11 cellular contexts compared by ENCODE assay signal in the genomic region with DNA sequence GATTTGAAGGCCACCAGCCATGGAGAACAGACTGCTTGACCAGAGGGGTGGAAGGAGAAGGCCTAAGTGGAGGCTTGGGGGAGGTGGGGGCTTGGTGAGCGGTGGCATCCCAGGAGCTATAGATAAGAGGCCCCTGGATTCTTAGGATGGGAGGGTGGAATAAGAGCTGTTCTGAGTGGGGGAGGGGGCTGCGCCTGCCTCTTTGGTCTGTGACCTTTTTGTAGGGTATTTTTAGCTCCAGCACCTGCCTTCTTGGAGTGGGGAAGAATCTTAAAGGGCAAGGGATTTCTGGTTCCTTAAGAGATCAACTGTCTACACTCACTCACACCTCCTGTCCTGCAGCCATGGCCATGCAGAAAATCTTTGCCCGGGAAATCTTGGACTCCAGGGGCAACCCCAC. TPM values are rescaled to one million over a fixed set of nuclear protein-coding genes. Genes with fewer than 3 reads are reported as not detected.
DNase-seq lines count a peak whose midpoint lies in the region; ATAC-seq and TF ChIP-seq lines count a peak whose summit lies in the region.
"Had no signal": no experiment of that assay in that cellular context is flagged by ENCODE, and none has a peak within 500 bp of the region (broad histone marks: within the 10 kb centered on the region; RNA-seq: fewer than 3 reads in every experiment).

No MANE protein-coding gene starts in this region.

- no peak for TF ChIP-seq CTCF in suprapubic skin (IDR thresholded peaks at IDR 0.05)

- peaks cover 17% of the 10 kb centered on the region for H3K4me1 Mint-ChIP-seq in activated naive CD4-positive, alpha-beta T cell treated with anti-CD3 and anti-CD28 coated beads for 36 hours (ENCODE audit: low read depth)
- H3K4me1 Mint-ChIP-seq in stimulated activated effector memory CD8-positive, alpha-beta T cell treated with anti-CD3 and anti-CD28 coated beads, Interleukin-12 subunit alpha, Interleukin-12 subunit beta, amount 100 ng/mL, for 72 hours = peaks cover 31% of the 10 kb centered on the region

- no peak for TF ChIP-seq EP300 in suprapubic skin (IDR thresholded peaks at IDR 0.05)

- H3K36me3 Mint-ChIP-seq in activated naive CD4-positive, alpha-beta T cell treated with anti-CD3 and anti-CD28 coated beads for 36 hours (ENCODE audit: low read depth) = peaks cover 16% of the 10 kb centered on the region
- peaks cover 34% of the 10 kb centered on the region for H3K36me3 Mint-ChIP-seq in stimulated activated effector memory CD8-positive, alpha-beta T cell treated with anti-CD3 and anti-CD28 coated beads, Interleukin-12 subunit alpha, Interleukin-12 subunit beta, amount 100 ng/mL, for 72 hours

- no peak for ATAC-seq in stimulated activated effector memory CD8-positive, alpha-beta T cell treated with anti-CD3 and anti-CD28 coated beads, Interleukin-12 subunit alpha, Interleukin-12 subunit beta, amount 100 ng/mL, for 72 hours
- ATAC-seq in GM19463 (IDR thresholded peaks at IDR 0.05; ENCODE audit: unreplicated experiment) = no peak
- ATAC-seq: activated CD4-positive, CD25-positive, alpha-beta regulatory T cell treated with anti-CD3 and anti-CD28 coated beads, Interleukin-2, amount 50 U/mL, for 24 hours had no signal

- H3K27ac Mint-ChIP-seq in activated naive CD4-positive, alpha-beta T cell treated with anti-CD3 and anti-CD28 coated beads for 36 hours = no peak overlapping the region
- H3K27ac Mint-ChIP-seq in stimulated activated effector memory CD8-positive, alpha-beta T cell treated with anti-CD3 and anti-CD28 coated beads, Interleukin-12 subunit alpha, Interleukin-12 subunit beta, amount 100 ng/mL, for 72 hours = peak overlapping the region; percentile 99

- TF ChIP-seq POLR2A in suprapubic skin (IDR thresholded peaks at IDR 0.05) = no peak

- intact Hi-C loops in activated naive CD4-positive, alpha-beta T cell treated with anti-CD3 and anti-CD28 coated beads for 36 hours (cut with micrococcal nuclease) = no loop called here

- 86% methylated on average over 3 of the region's 3 CpGs for WGBS in suprapubic skin

- peak overlapping the region; percentile 81 for H3K4me3 Mint-ChIP-seq in activated naive CD4-positive, alpha-beta T cell treated with anti-CD3 and anti-CD28 coated beads for 36 hours
- peak overlapping the region; percentile 93 for H3K4me3 Mint-ChIP-seq in stimulated activated effector memory CD8-positive, alpha-beta T cell treated with anti-CD3 and anti-CD28 coated beads, Interleukin-12 subunit alpha, Interleukin-12 subunit beta, amount 100 ng/mL, for 72 hours

- H3K9ac ChIP-seq in iPS-15b (ENCODE audit: low read depth, low read length) = peak overlapping the region; percentile 62

- H3K4me3 ChIP-seq in iPS-15b (ENCODE audit: low read depth, low read length) = peak overlapping the region; percentile 81
- no peak overlapping the region for H3K4me3 ChIP-seq in suprapubic skin

- H3K27ac ChIP-seq in suprapubic skin = no peak overlapping the region

- no peaks in the 10 kb centered on the region for H3K27me3 Mint-ChIP-seq in activated naive CD4-positive, alpha-beta T cell treated with anti-CD3 and anti-CD28 coated beads for 36 hours (ENCODE audit: low read depth)

- no peak for DNase-seq in activated naive CD4-positive, alpha-beta T cell treated with anti-CD3 and anti-CD28 coated beads for 36 hours
- no peak for DNase-seq in activated naive CD4-positive, alpha-beta T cell (lab: John Stamatoyannopoulos, UW)
- peak; percentile 53 for DNase-seq in SK-N-DZ (ENCODE audit: low spot score)
- no peak for DNase-seq in stimulated activated effector memory CD8-positive, alpha-beta T cell treated with anti-CD3 and anti-CD28 coated beads, Interleukin-12 subunit alpha, Interleukin-12 subunit beta, amount 100 ng/mL, for 72 hours (ENCODE audit: low spot score in 2 of 2)
- no peak for DNase-seq in pons (ENCODE audit: low spot score)
- DNase-seq in suprapubic skin (ENCODE audit: low spot score in 2 of 2) = no peak
- DNase-seq: HCEC 1CT, hippocampal formation had no signal

- H3K4me1 ChIP-seq in iPS-15b (ENCODE audit: control insufficient read depth, insufficient read depth, low read length) = peaks cover 9% of the 10 kb centered on the region
- peaks cover 35% of the 10 kb centered on the region for H3K4me1 ChIP-seq in suprapubic skin

- H3K36me3 ChIP-seq in iPS-15b (ENCODE audit: control insufficient read depth, insufficient read depth, low read length) = peaks cover 11% of the 10 kb centered on the region
- H3K36me3 ChIP-seq in suprapubic skin = no peaks in the 10 kb centered on the region

- CTCF ChIA-PET in activated naive CD4-positive, alpha-beta T cell treated with anti-CD3 and anti-CD28 coated beads for 36 hours (lab: Charles Lee) = interaction anchor here (1.1 to 1.4 kb wide), 4 partner anchors 11 to 46 kb away, joined by 3 to 4 read pairs (median 4); partner anchors contain the start of genes RNF167, SLC25A11 and SPAG7

- H3K27me3 ChIP-seq in iPS-15b (ENCODE audit: control insufficient read depth, insufficient read depth, low read length) (no peaks in the 10 kb centered on the region), suprapubic skin (no peaks in the 10 kb centered on the region)

- H3K9me3 ChIP-seq in iPS-15b (ENCODE audit: control insufficient read depth, insufficient read depth, low read length) (no peaks in the 10 kb centered on the region), suprapubic skin (no peaks in the 10 kb centered on the region)

- H3K9me3 Mint-ChIP-seq in activated naive CD4-positive, alpha-beta T cell treated with anti-CD3 and anti-CD28 coated beads for 36 hours = no peaks in the 10 kb centered on the region
- H3K9me3 Mint-ChIP-seq in stimulated activated effector memory CD8-positive, alpha-beta T cell treated with anti-CD3 and anti-CD28 coated beads, Interleukin-12 subunit alpha, Interleukin-12 subunit beta, amount 100 ng/mL, for 72 hours = no peaks in the 10 kb centered on the region

RNA-seq across cellular contexts. Expression of gene ENO3, which starts 0.6 kb away (rescaled TPM):
- total RNA-seq in activated naive CD4-positive, alpha-beta T cell treated with anti-CD3 and anti-CD28 coated beads for 36 hours = 10 to 100 TPM; 26.7 to 28.9 TPM
- 91.6 and 92.7 TPM in 2 replicates for polyA plus RNA-seq in SK-N-DZ (2014; cell fraction: cytosol; rRNA removed)
- polyA plus RNA-seq in SK-N-DZ (2014; cell fraction: nucleus; rRNA removed) = 116 and 223 TPM in 2 replicates
- 1 to 10 TPM; 2.0 to 4.2 (median 3.2) TPM for total RNA-seq in suprapubic skin

RNA-seq across cellular contexts. Expression of gene PFN1, which starts 3.2 kb away (rescaled TPM):
- 1,000 to 10,000 TPM; 1,812 to 1,876 TPM for total RNA-seq in activated naive CD4-positive, alpha-beta T cell treated with anti-CD3 and anti-CD28 coated beads for 36 hours
- 531 and 837 TPM in 2 replicates for polyA plus RNA-seq in SK-N-DZ (2014; cell fraction: cytosol; rRNA removed)
- 483 and 613 TPM in 2 replicates for polyA plus RNA-seq in SK-N-DZ (2014; cell fraction: nucleus; rRNA removed)
- total RNA-seq in suprapubic skin = 100 to 1,000 TPM; 392 to 756 (median 686) TPM

RNA-seq across cellular contexts. Expression of gene RNF167, which starts 11.4 kb away (rescaled TPM):
- 100 to 1,000 TPM; 133 to 140 TPM for total RNA-seq in activated naive CD4-positive, alpha-beta T cell treated with anti-CD3 and anti-CD28 coated beads for 36 hours
- 66.0 and 77.3 TPM in 2 replicates for polyA plus RNA-seq in SK-N-DZ (2014; cell fraction: cytosol; rRNA removed)
- 84.6 and 104 TPM in 2 replicates for polyA plus RNA-seq in SK-N-DZ (2014; cell fraction: nucleus; rRNA removed)
- 100 to 1,000 TPM in 2 of 4 donors, 10 to 100 TPM in 2; 74.1 to 118 (median 99.4) TPM for total RNA-seq in suprapubic skin

RNA-seq across cellular contexts. Expression of gene SLC25A11, which starts 11.6 kb away (rescaled TPM):
- total RNA-seq in activated naive CD4-positive, alpha-beta T cell treated with anti-CD3 and anti-CD28 coated beads for 36 hours = 10 to 100 TPM; 63.8 to 65.2 TPM
- polyA plus RNA-seq in SK-N-DZ (2014; cell fraction: cytosol; rRNA removed) = 118 and 132 TPM in 2 replicates
- 65.5 and 71.8 TPM in 2 replicates for polyA plus RNA-seq in SK-N-DZ (2014; cell fraction: nucleus; rRNA removed)
- 10 to 100 TPM; 35.7 to 74.3 (median 41.6) TPM for total RNA-seq in suprapubic skin

RNA-seq across cellular contexts. Expression of gene SPAG7, which starts 16.1 kb away (rescaled TPM):
- 10 to 100 TPM; 68.6 to 70.2 TPM for total RNA-seq in activated naive CD4-positive, alpha-beta T cell treated with anti-CD3 and anti-CD28 coated beads for 36 hours
- polyA plus RNA-seq in SK-N-DZ (2014; cell fraction: cytosol; rRNA removed) = 60.0 and 66.1 TPM in 2 replicates
- 51.2 and 51.5 TPM in 2 replicates for polyA plus RNA-seq in SK-N-DZ (2014; cell fraction: nucleus; rRNA removed)
- total RNA-seq in suprapubic skin = 10 to 100 TPM; 30.5 to 52.7 (median 47.1) TPM

Comparison
In these comparisons a context has a peak if more than half of its experiments do, and no peak if none do; other contexts are left out.
1. RNA of gene ENO3, which starts 0.6 kb away (total RNA-seq): 26.7 to 28.9 TPM in activated naive CD4-positive, alpha-beta T cell treated with anti-CD3 and anti-CD28 coated beads for 36 hours; 2.0 to 4.2 TPM in suprapubic skin; every median in the first group is over 4 times any median in the second.